ENCODE assay signal across 18 cellular contexts in genomic region chr20:10475225-10475624, GRCh38. TPM values are rescaled to one million over a fixed set of nuclear protein-coding genes. Genes with fewer than 3 reads are reported as not detected.
DNase-seq lines count a peak whose midpoint lies in the region; ATAC-seq and TF ChIP-seq lines count a peak whose summit lies in the region.
"Had no signal": no experiment of that assay in that cellular context is flagged by ENCODE, and none has a peak within 500 bp of the region (broad histone marks: within the 10 kb centered on the region; RNA-seq: fewer than 3 reads in every experiment).

No MANE protein-coding gene starts in this region.

- no peak overlapping the region for H3K9ac ChIP-seq in DND-41 (ENCODE audit: low read depth, low read length)
- H3K9ac ChIP-seq: GM23248, parathyroid adenoma had no signal

- no peaks in the 10 kb centered on the region for H3K27me3 ChIP-seq in DND-41 (ENCODE audit: insufficient read depth, low read length, poor library complexity)

- POLR2A ChIA-PET in WTC11 (lab: Charles Lee) = no interaction called here

- H3K4me3 ChIP-seq in DND-41 (ENCODE audit: low read depth in 1 of 2, low read length in 2 of 2) = no peak overlapping the region
- H3K4me3 ChIP-seq: GM23248, SK-N-MC had no signal

- H3K4me3 Mint-ChIP-seq in effector memory CD8-positive, alpha-beta T cell = no peak overlapping the region
- H3K4me3 Mint-ChIP-seq in WTC11 = no peak overlapping the region

- H2AFZ ChIP-seq in DND-41 (ENCODE audit: low read depth, low read length) = no peak overlapping the region
- H2AFZ ChIP-seq: GM23248, parathyroid adenoma had no signal

- H3K27me3 Mint-ChIP-seq in effector memory CD8-positive, alpha-beta T cell = no peaks in the 10 kb centered on the region
- no peaks in the 10 kb centered on the region for H3K27me3 Mint-ChIP-seq in WTC11 (ENCODE audit: low read depth)

- no peaks in the 10 kb centered on the region for H3K4me1 ChIP-seq in DND-41 (ENCODE audit: insufficient read depth, low read length)
- H3K4me1 ChIP-seq: parathyroid adenoma had no signal

- ATAC-seq in DND-41 (ENCODE audit: insufficient read depth, low read depth) (0 out of 3 replicates have a peak, but pooled peaks have one; percentile 5), HG03442 (IDR thresholded peaks at IDR 0.05; ENCODE audit: unreplicated experiment) (peak; percentile 27), omental fat pad (ENCODE audit: low FRiP score) (peak; percentile 27), WTC11 (no peak), GM19395 (IDR thresholded peaks at IDR 0.05; ENCODE audit: unreplicated experiment) (no peak)
- peak; percentile 19 for ATAC-seq in effector memory CD8-positive, alpha-beta T cell (replicated peaks)

- no peaks in the 10 kb centered on the region for H3K36me3 Mint-ChIP-seq in effector memory CD8-positive, alpha-beta T cell (ENCODE audit: insufficient read depth)
- H3K36me3 Mint-ChIP-seq in WTC11 = no peaks in the 10 kb centered on the region

- peaks cover 52% of the 10 kb centered on the region for H3K79me2 ChIP-seq in DND-41 (ENCODE audit: insufficient read depth, low read length)

- H3K27ac ChIP-seq in DND-41 (ENCODE audit: low read length) = no peak overlapping the region
- H3K27ac ChIP-seq: GM23248, parathyroid adenoma, SK-N-MC had no signal

- peaks cover 11 to 13% of the 10 kb centered on the region in 2 donors for H3K4me1 Mint-ChIP-seq in effector memory CD8-positive, alpha-beta T cell (ENCODE audit: low read depth in 2 of 2)
- H3K4me1 Mint-ChIP-seq in WTC11 = peaks cover 42% of the 10 kb centered on the region

- H3K27ac Mint-ChIP-seq in effector memory CD8-positive, alpha-beta T cell = peak overlapping the region; percentile 15 to 53
- H3K27ac Mint-ChIP-seq in WTC11 = no peak overlapping the region

- H3K36me3 ChIP-seq in DND-41 (ENCODE audit: insufficient read depth, low read length) = peaks cover 3% of the 10 kb centered on the region; the same call in 1 of the 2 replicates

- CTCF ChIA-PET in WTC11 (lab: Charles Lee) = interaction anchor here (1.2 to 2.7 kb wide), 3 partner anchors 13 to 61 kb away, joined by 4 to 15 read pairs (median 5); partner anchors contain the start of gene MKKS

- H4K20me1 ChIP-seq in DND-41 (ENCODE audit: insufficient read depth, low read length) = peaks cover 7% of the 10 kb centered on the region; the same call in 1 of the 2 replicates

- no peaks in the 10 kb centered on the region for H3K9me3 Mint-ChIP-seq in effector memory CD8-positive, alpha-beta T cell
- H3K9me3 Mint-ChIP-seq in WTC11 = no peaks in the 10 kb centered on the region

- TF ChIP-seq CTCF in DND-41 (IDR thresholded peaks at IDR 0.05; ENCODE audit: borderline replicate concordance, extremely low read depth, low read length, poor library complexity, severe bottlenecking) = no peak
- no peak for TF ChIP-seq CTCF in omental fat pad (IDR thresholded peaks at IDR 0.05)
- TF ChIP-seq CTCF in WTC11 (IDR thresholded peaks at IDR 0.05) = no peak

- H3K9me3 ChIP-seq in DND-41 (ENCODE audit: insufficient read depth, low read length, severe bottlenecking) = no peaks in the 10 kb centered on the region

- no peak overlapping the region for H3K4me2 ChIP-seq in DND-41 (ENCODE audit: insufficient read depth, low read length)

- DNase-seq in DND-41 (no peak), omental fat pad (ENCODE audit: low spot score) (no peak), NCI-H345 treated with DMSO at 0.1 percent for 48 hours (lab: John Stamatoyannopoulos, UW; ENCODE audit: unreplicated experiment) (no peak), NCI-H748 (lab: John Stamatoyannopoulos, UW; ENCODE audit: unreplicated experiment) (no peak), WTC11 (ENCODE audit: low spot score) (no peak)
- no peak for DNase-seq in effector memory CD8-positive, alpha-beta T cell
- DNase-seq: activated effector memory CD4-positive, alpha-beta T cell treated with anti-CD3 and anti-CD28 coated beads, Interleukin-2, amount 50 U/mL, for 16 hours; DMS 273 treated with DMSO at 0.1 percent for 48 hours; kidney; NCI-H187; OCI-M1; small intestine; stimulated activated naive CD4-positive, alpha-beta T cell treated with Interleukin-2 at 50 U/mL for 16 hours had no signal

TF ChIP-seq in WTC11, 78 proteins besides CTCF, POLR2A, EP300 and RAD21:
- TF ChIP-seq TCF7 (CRISPR knock-in tag; IDR thresholded peaks at IDR 0.05; ENCODE audit: low read depth) (no peak), AR (CRISPR knock-in tag; IDR thresholded peaks at IDR 0.05) (no peak)
- TF ChIP-seq, protein P1, sequence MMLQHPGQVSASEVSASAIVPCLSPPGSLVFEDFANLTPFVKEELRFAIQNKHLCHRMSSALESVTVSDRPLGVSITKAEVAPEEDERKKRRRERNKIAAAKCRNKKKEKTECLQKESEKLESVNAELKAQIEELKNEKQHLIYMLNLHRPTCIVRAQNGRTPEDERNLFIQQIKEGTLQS (CRISPR knock-in tag; conservative IDR thresholded peaks at IDR 0.05) = no peak

RNA-seq across cellular contexts. Expression of gene SLX4IP, which starts 40.1 kb away (rescaled TPM):
- 1 to 10 TPM; 2.0 to 3.4 (median 3.3) TPM for total RNA-seq in omental fat pad
- total RNA-seq in WTC11 (2021) = 7.4 to 9.9 TPM (median 8.4 TPM) in 3 replicates

RNA-seq across cellular contexts. Expression of gene MKKS, which starts 41.2 kb away (rescaled TPM):
- total RNA-seq in omental fat pad = 10 to 100 TPM in 3 of 4 donors, 1 to 10 TPM in 1; 7.7 to 25.5 (median 12.5) TPM
- 16.5 to 20.9 TPM (median 17.0 TPM) in 3 replicates for total RNA-seq in WTC11 (2021)

Comparison
In these comparisons a context has a peak if more than half of its experiments do, and no peak if none do; other contexts are left out.
1. ATAC-seq: peak in DND-41 (single experiment), HG03442 (single experiment), effector memory CD8-positive, alpha-beta T cell (single experiment) and omental fat pad (single experiment); none in WTC11 (single experiment) and GM19395 (single experiment).